Comparison of ENCODE assay signal across 34 cellular contexts in genomic region chr6:107626645-107627044, GRCh38.
"Had no signal": no experiment of that assay in that cellular context is flagged by ENCODE, and none has a peak within 500 bp of the region (broad histone marks: within the 10 kb centered on the region; RNA-seq: fewer than 3 reads in every experiment).

No MANE protein-coding gene starts in this region.

- H3K27me3 Mint-ChIP-seq: activated B cell treated with CpG ODN at 0.5 μM for 24 hours had no signal

- H3K9me3 ChIP-seq: adrenal gland, body of pancreas, SJSA1, SK-N-SH had no signal

- DNase-seq: activated B cell treated with CpG ODN at 0.5 μM for 24 hours; activated CD4-positive, alpha-beta memory T cell treated with anti-CD3 and anti-CD28 coated beads for 36 hours; activated CD4-positive, alpha-beta T cell treated with anti-CD3 and anti-CD28 coated beads for 4 hours; activated CD4-positive, alpha-beta T cell treated with anti-CD3 and anti-CD28 coated beads, Interleukin-2, amount 50 U/mL, for 1 hour; activated CD4-positive, CD25-positive, alpha-beta regulatory T cell treated with anti-CD3 and anti-CD28 coated beads, Interleukin-2, amount 50 U/mL, for 72 hours; activated CD8-positive, alpha-beta memory T cell treated with anti-CD3 and anti-CD28 coated beads, Interleukin-2, amount 50 U/mL, for 4 hours; activated gamma-delta T cell treated with Interleukin-2 at 50 U/mL for 16 hours; activated naive CD4-positive, alpha-beta T cell treated with anti-CD3 and anti-CD28 coated beads for 36 hours; activated T-cell treated with anti-CD3 and anti-CD28 coated beads for 4 hours; activated T-cell treated with anti-CD3 and anti-CD28 coated beads, Interleukin-2, amount 50 U/mL, for 4 hours; adrenal gland; body of pancreas; caudate nucleus; cerebellar nuclear complex; MM.1S; NCI-H1092 treated with DMSO at 0.1 percent for 48 hours; NCI-H1417 treated with DMSO at 0.1 percent for 48 hours; NCI-H187 treated with DMSO at 0.1 percent for 48 hours; NCI-H2081; NCI-H2171 treated with DMSO at 0.1 percent for 48 hours; NCI-H2227 treated with DMSO at 0.1 percent for 48 hours; NCI-H446; NCI-H69; NK-92 treated with Interleukin-12 subunit alpha and Interleukin-12 subunit beta, amount 100 ng/mL, for 24 hours; SK-N-SH had no signal

- H3K27me3 ChIP-seq: adrenal gland, body of pancreas, SJSA1 had no signal

- H3K4me3 ChIP-seq: adrenal gland, body of pancreas, PC-9, SJSA1 had no signal

- ATAC-seq: activated naive CD4-positive, alpha-beta T cell treated with anti-CD3 and anti-CD28 coated beads, Interleukin-2, amount 50 U/mL, for 72 hours; activated T-cell treated with anti-CD3 and anti-CD28 coated beads, Interleukin-2, amount 50 U/mL, for 4 hours; body of pancreas; Right ventricle myocardium inferior had no signal

- H2AFZ ChIP-seq: PC-9 had no signal

- H3K4me3 Mint-ChIP-seq: activated B cell treated with CpG ODN at 0.5 μM for 24 hours; activated CD4-positive, alpha-beta memory T cell treated with anti-CD3 and anti-CD28 coated beads for 36 hours; activated naive CD4-positive, alpha-beta T cell treated with anti-CD3 and anti-CD28 coated beads for 36 hours; activated T-cell treated with anti-CD3 and anti-CD28 coated beads, Interleukin-2, amount 50 U/mL, for 4 hours; activated T-helper 1 cell treated with anti-CD3 and anti-CD28 coated beads, Interleukin-12 subunit alpha, Interleukin-12 subunit beta, Interleukin-2, Interleukin-4 antibody, amounts not matched to agents 30 ng/mL and 10 ng/mL and 1 ng/mL, durations not matched to agents 14 hours and 24 hours and 36 hours; T-helper 1 cell treated with Interleukin-12 subunit alpha and Interleukin-12 subunit beta and Interleukin-4 antibody, amounts not matched to agents 30 μg/mL and 1 μg/mL, for 36 hours; T-helper 2 cell treated with Interferon-gamma antibody and Interleukin-4, amounts not matched to agents 5 μg/mL and 100 μg/mL, for 36 hours had no signal

- H3K36me3 Mint-ChIP-seq: activated CD4-positive, alpha-beta memory T cell treated with anti-CD3 and anti-CD28 coated beads for 36 hours; activated naive CD4-positive, alpha-beta T cell treated with anti-CD3 and anti-CD28 coated beads, Interleukin-2, amount 50 U/mL, for 72 hours had no signal

- H3K9ac ChIP-seq: KMS-11, SK-N-SH had no signal

- H3K4me2 ChIP-seq: KMS-11, PC-9, SK-N-SH had no signal

- H3K27ac Mint-ChIP-seq: activated B cell treated with CpG ODN at 0.5 μM for 24 hours; activated CD4-positive, alpha-beta memory T cell treated with anti-CD3 and anti-CD28 coated beads for 36 hours; activated naive CD4-positive, alpha-beta T cell treated with anti-CD3 and anti-CD28 coated beads for 36 hours; activated naive CD4-positive, alpha-beta T cell treated with anti-CD3 and anti-CD28 coated beads, Interleukin-2, amount 50 U/mL, for 72 hours; activated T-helper 1 cell treated with anti-CD3 and anti-CD28 coated beads, Interleukin-12 subunit alpha, Interleukin-12 subunit beta, Interleukin-2, Interleukin-4 antibody, amounts not matched to agents 30 ng/mL and 10 ng/mL and 1 ng/mL, durations not matched to agents 14 hours and 24 hours and 36 hours; T-helper 1 cell treated with Interleukin-12 subunit alpha and Interleukin-12 subunit beta and Interleukin-4 antibody, amounts not matched to agents 30 μg/mL and 1 μg/mL, for 36 hours; T-helper 2 cell treated with Interferon-gamma antibody and Interleukin-4, amounts not matched to agents 5 μg/mL and 100 μg/mL, for 36 hours had no signal

- H3K27ac ChIP-seq: body of pancreas, KMS-11, PC-9, RWPE1, SJSA1 had no signal

- H3K9me3 Mint-ChIP-seq: activated B cell treated with CpG ODN at 0.5 μM for 24 hours; activated CD4-positive, alpha-beta memory T cell treated with anti-CD3 and anti-CD28 coated beads for 36 hours; activated naive CD4-positive, alpha-beta T cell treated with anti-CD3 and anti-CD28 coated beads for 36 hours; activated naive CD4-positive, alpha-beta T cell treated with anti-CD3 and anti-CD28 coated beads, Interleukin-2, amount 50 U/mL, for 72 hours; activated T-cell treated with anti-CD3 and anti-CD28 coated beads, Interleukin-2, amount 50 U/mL, for 4 hours; activated T-helper 1 cell treated with anti-CD3 and anti-CD28 coated beads, Interleukin-12 subunit alpha, Interleukin-12 subunit beta, Interleukin-2, Interleukin-4 antibody, amounts not matched to agents 30 ng/mL and 10 ng/mL and 1 ng/mL, durations not matched to agents 14 hours and 24 hours and 36 hours; T-helper 1 cell treated with Interleukin-12 subunit alpha and Interleukin-12 subunit beta and Interleukin-4 antibody, amounts not matched to agents 30 μg/mL and 1 μg/mL, for 36 hours; T-helper 2 cell treated with Interferon-gamma antibody and Interleukin-4, amounts not matched to agents 5 μg/mL and 100 μg/mL, for 36 hours had no signal

- H3K4me1 ChIP-seq: body of pancreas, SJSA1 had no signal

- H3K36me3 ChIP-seq: adrenal gland, SJSA1 had no signal
